Comparison of ENCODE assay signal across 1 cellular context in genomic region chr6:46583081-46583480, GRCh38.
TF ChIP-seq lines count a peak whose summit lies in the region.

No MANE protein-coding gene starts in this region.

TF ChIP-seq in GM23338, 12 proteins besides CTCF, POLR2A, EP300 and RAD21 (continued from another document):
- no peak for TF ChIP-seq ETS1 (IDR thresholded peaks at IDR 0.05)
- TF ChIP-seq ZNF462 (CRISPR knock-in tag; IDR thresholded peaks at IDR 0.05): no peak
- TF ChIP-seq ZNF114 (CRISPR knock-in tag; IDR thresholded peaks at IDR 0.05): no peak
- no peak for TF ChIP-seq JUNB (IDR thresholded peaks at IDR 0.05; ENCODE audit: unreplicated experiment)
- no peak for TF ChIP-seq EZH2 (IDR thresholded peaks at IDR 0.05; ENCODE audit: low read depth, unreplicated experiment)
- no peak for TF ChIP-seq CREB1 (CRISPR knock-in tag; IDR thresholded peaks at IDR 0.05; ENCODE audit: low read depth)
- TF ChIP-seq STAT1 (IDR thresholded peaks at IDR 0.05; ENCODE audit: unreplicated experiment): no peak
- TF ChIP-seq POLR2AphosphoS5 (IDR thresholded peaks at IDR 0.05; ENCODE audit: low read depth): no peak
- no peak for TF ChIP-seq ZNF331 (CRISPR knock-in tag; IDR thresholded peaks at IDR 0.05; ENCODE audit: low read depth)
- TF ChIP-seq NANOG (IDR thresholded peaks at IDR 0.05; ENCODE audit: borderline replicate concordance): no peak
